Comparison of ENCODE assay signal across 9 cellular contexts in genomic region chr7:137626469-137627067, GRCh38.
A peak's percentile ranks its signal among the peaks of the same experiment; 100 is the strongest.
DNase-seq lines count a peak whose midpoint lies in the region; ATAC-seq, FAIRE-seq and TF ChIP-seq lines count a peak whose summit lies in the region.
"Had no signal": no experiment of that assay in that cellular context is flagged by ENCODE, and none has a peak within 500 bp of the region (broad histone marks: within the 10 kb centered on the region; RNA-seq: fewer than 3 reads in every experiment).

No MANE protein-coding gene starts in this region.

- no peak for TF ChIP-seq POLR2A in endothelial cell of umbilical vein (IDR thresholded peaks at IDR 0.05; ENCODE audit: low read depth, low read length)

- FAIRE-seq in HTR-8/SVneo (lab: Jason Lieb, UNC) (no peak), endothelial cell of umbilical vein (lab: Jason Lieb, UNC) (peak; percentile 87)
- FAIRE-seq: G401.6 had no signal

- H3K36me3 Mint-ChIP-seq in nephron (ENCODE audit: low read depth) = no peaks in the 10 kb centered on the region

- H3K27ac Mint-ChIP-seq in nephron = no peak overlapping the region

- no peaks in the 10 kb centered on the region for H3K36me3 ChIP-seq in endothelial cell of umbilical vein (ENCODE audit: control insufficient read depth in 2 of 2, extremely low read depth in 1 of 2, insufficient read depth in 2 of 2, low read length in 2 of 2)

- TF ChIP-seq CTCF in endothelial cell of umbilical vein (IDR thresholded peaks at IDR 0.05; ENCODE audit: extremely low read depth in 1 of 2, insufficient read depth in 1 of 2, low read depth in 1 of 2, low read length in 2 of 2) (peak; percentile 78 to 92), nephron (IDR thresholded peaks at IDR 0.05; ENCODE audit: unreplicated experiment in 3 of 3) (peak; percentile 62 to 68 (median 68))

- H3K4me1 ChIP-seq in endothelial cell of umbilical vein (ENCODE audit: control insufficient read depth, extremely low read depth, insufficient read depth, low read length) = no peaks in the 10 kb centered on the region

- BruUV-seq in endothelial cell of umbilical vein (replicated peaks; lab: Mats Ljungman, UMichigan) = no TSS peak

- H3K4me1 Mint-ChIP-seq in nephron = no peaks in the 10 kb centered on the region

- no peaks in the 10 kb centered on the region for H3K79me2 ChIP-seq in endothelial cell of umbilical vein (ENCODE audit: control insufficient read depth, insufficient read depth, low read length)

- H3K27ac ChIP-seq in endothelial cell of umbilical vein (ENCODE audit: insufficient read depth, low read depth, low read length) = no peak overlapping the region

- ATAC-seq in GM21367 (IDR thresholded peaks at IDR 0.05; ENCODE audit: unreplicated experiment) (peak; percentile 72), HG03108 (IDR thresholded peaks at IDR 0.05; ENCODE audit: unreplicated experiment) (no peak)

- H3K9me3 ChIP-seq in endothelial cell of umbilical vein (replicated peaks; ENCODE audit: control insufficient read depth, insufficient read depth, low read length) = no peaks in the 10 kb centered on the region

- H3K27me3 ChIP-seq in endothelial cell of umbilical vein (ENCODE audit: control insufficient read depth in 2 of 2, insufficient read depth in 2 of 2, low read length in 2 of 2) = peaks cover 1 to 10% of the 10 kb centered on the region in 2 experiments

- no peaks in the 10 kb centered on the region for H3K9me1 ChIP-seq in endothelial cell of umbilical vein (replicated peaks; ENCODE audit: control insufficient read depth, extremely low read depth, insufficient read depth, low read length)

- no peaks in the 10 kb centered on the region for H3K9me3 Mint-ChIP-seq in nephron

- H3K9ac ChIP-seq in endothelial cell of umbilical vein (replicated peaks; ENCODE audit: extremely low read depth, insufficient read depth, low read length) = no peak overlapping the region

- H3K4me2 ChIP-seq in endothelial cell of umbilical vein (ENCODE audit: insufficient read depth, low read length) = no peak overlapping the region

- no peak overlapping the region for H2AFZ ChIP-seq in endothelial cell of umbilical vein (ENCODE audit: low read depth, low read length)

- no peak overlapping the region for H3K4me3 ChIP-seq in endothelial cell of umbilical vein (replicated peaks in 1 of 3; ENCODE audit: insufficient read depth in 1 of 3, low read depth in 1 of 3, low read length in 3 of 3)

- H3K27me3 Mint-ChIP-seq in nephron (ENCODE audit: low read depth) = no peaks in the 10 kb centered on the region

- POLR2A ChIA-PET in endothelial cell of umbilical vein (lab: Charles Lee) = no interaction called here

- CTCF ChIA-PET in endothelial cell of umbilical vein (lab: Charles Lee) = interaction anchor here (0.6 to 6.4 kb wide), 48 partner anchors 10 to 1982 kb away, joined by 3 to 176 read pairs (median 4); no protein-coding TSS in a partner anchor

- intact Hi-C loops in endothelial cell of umbilical vein (cut with micrococcal nuclease) = loop anchor here (1.0 to 10.0 kb wide), 3 partner anchors 20 to 1511 kb away; no protein-coding TSS in a partner anchor

- peak; percentile 2 for DNase-seq in NOMO-1 treated with DMSO at 0.1 percent for 48 hours (lab: John Stamatoyannopoulos, UW; ENCODE audit: unreplicated experiment)
- DNase-seq in NOMO-1 treated with dmso at 0.1 percent for 144 hours (lab: John Stamatoyannopoulos, UW; ENCODE audit: unreplicated experiment) = no peak
- DNase-seq in HTR-8/SVneo (ENCODE audit: insufficient read length, low spot score) = peak; percentile 23
- DNase-seq in SKM-1 (lab: John Stamatoyannopoulos, UW; ENCODE audit: unreplicated experiment) = peak; percentile 49
- DNase-seq in endothelial cell of umbilical vein (ENCODE audit: low read depth, low spot score) = peak; percentile 54

- H3K4me3 Mint-ChIP-seq in nephron = no peak overlapping the region

- dilution Hi-C loops in endothelial cell of umbilical vein (cut with MboI; ENCODE audit: extremely low pct_ligation_motif_present, low sequenced_read_pairs) = no loop called here

- no peaks in the 10 kb centered on the region for H4K20me1 ChIP-seq in endothelial cell of umbilical vein (replicated peaks; ENCODE audit: control insufficient read depth, extremely low read depth, insufficient read depth, low read length)

TF ChIP-seq in endothelial cell of umbilical vein, 7 proteins besides CTCF, POLR2A, EP300 and RAD21:
- TF ChIP-seq, protein P1, sequence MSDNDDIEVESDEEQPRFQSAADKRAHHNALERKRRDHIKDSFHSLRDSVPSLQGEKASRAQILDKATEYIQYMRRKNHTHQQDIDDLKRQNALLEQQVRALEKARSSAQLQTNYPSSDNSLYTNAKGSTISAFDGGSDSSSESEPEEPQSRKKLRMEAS (IDR thresholded peaks at IDR 0.05; ENCODE audit: insufficient read depth, insufficient read length) = no peak
- TF ChIP-seq EZH2 (IDR thresholded peaks at IDR 0.05; ENCODE audit: borderline replicate concordance, low read depth, low read length, severe bottlenecking) (no peak), FOS (IDR thresholded peaks at IDR 0.05; ENCODE audit: borderline replicate concordance, insufficient read depth, low read length) (no peak), JUN (IDR thresholded peaks at IDR 0.05; ENCODE audit: borderline replicate concordance, insufficient read depth, insufficient read length, low read depth) (no peak), GATA2 (IDR thresholded peaks at IDR 0.05; ENCODE audit: insufficient read depth, insufficient read length, low read depth, low read length) (no peak), POLR2AphosphoS5 (IDR thresholded peaks at IDR 0.05; ENCODE audit: insufficient read depth, low read depth, low read length) (no peak)
